Comparison of ENCODE assay signal across 8 cellular contexts in the genomic region with DNA sequence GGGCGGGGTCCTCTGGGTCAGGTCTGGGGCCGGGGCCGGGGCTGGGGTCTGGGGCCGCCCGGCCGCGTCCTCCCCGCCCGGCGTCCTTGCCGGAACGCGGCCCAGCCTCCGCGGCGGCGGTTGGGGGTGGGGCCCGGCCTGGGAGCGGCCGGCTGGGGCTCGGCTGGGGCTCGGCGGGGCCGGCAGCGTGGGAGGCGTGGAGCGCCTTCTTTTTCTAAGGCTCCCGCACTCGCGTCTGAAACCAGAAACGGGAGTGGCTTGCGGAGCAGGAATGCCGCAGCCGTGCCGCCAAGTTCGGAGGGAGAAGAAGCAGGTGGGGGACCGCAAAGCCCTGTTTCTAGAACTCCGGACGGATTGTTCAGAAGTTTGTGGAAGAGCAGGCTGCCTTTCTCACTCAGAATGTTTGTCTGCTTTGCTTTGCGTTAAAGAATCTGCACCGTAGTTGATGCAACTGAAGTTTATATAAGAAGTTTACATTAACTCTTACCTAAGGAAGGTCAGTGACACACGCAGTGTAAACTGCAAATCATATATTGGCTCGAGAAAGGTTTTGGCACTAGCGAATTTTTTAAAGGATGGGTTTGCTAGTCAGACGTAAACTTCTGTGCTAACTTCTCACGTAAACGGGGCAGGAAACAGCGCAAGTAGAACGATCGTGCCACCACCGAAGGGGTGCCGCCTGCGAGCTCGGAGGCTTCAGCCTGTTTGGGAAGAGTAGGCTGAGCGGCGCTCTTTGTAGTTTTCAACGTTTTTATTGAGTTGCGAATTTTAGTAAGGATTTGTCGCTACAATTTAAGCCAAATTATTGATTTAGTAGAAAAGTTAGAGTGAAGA. TPM values are rescaled to one million over a fixed set of nuclear protein-coding genes. Genes with fewer than 3 reads are reported as not detected.
DNase-seq lines count a peak whose midpoint lies in the region; ATAC-seq, FAIRE-seq and TF ChIP-seq lines count a peak whose summit lies in the region.

No MANE protein-coding gene starts in this region.

- peaks cover 52% of the 10 kb centered on the region for H3K79me2 ChIP-seq in KMS-11 (ENCODE audit: insufficient read depth, low read depth)

- DNase-seq in EL (peak; percentile 59), lower leg skin (ENCODE audit: low spot score in 2 of 2) (peak in 1 of 2 donors; percentile 91), H54 (ENCODE audit: insufficient read length, low spot score) (no peak)
- peak; percentile 49 to 57 for DNase-seq in activated CD4-positive, alpha-beta T cell treated with anti-CD3 and anti-CD28 coated beads for 4 hours
- DNase-seq in stimulated activated CD4-positive, alpha-beta T cell treated with anti-CD3 and anti-CD28 coated beads, TNF-alpha, amount 100 ng/mL, for 4 hours (ENCODE audit: low read depth in 3 of 3), result peak; percentile 31 to 45 (median 33)

- H3K36me3 ChIP-seq in KMS-11 (ENCODE audit: insufficient read depth), result no peaks in the 10 kb centered on the region

- WGBS in lower leg skin, 2 donors, result 0 to 2% methylated on average over 36 to 40 of the region's 59 CpGs

- peak overlapping the region; percentile 42 for H3K27ac ChIP-seq in KMS-11
- H3K27ac ChIP-seq in cingulate gyrus (ENCODE audit: low read depth, low read length), result peak overlapping the region; percentile 100

- no peak overlapping the region for H2AFZ ChIP-seq in KMS-11 (ENCODE audit: low read depth)

- TF ChIP-seq POLR2A in lower leg skin (IDR thresholded peaks at IDR 0.05) (no peak), H54 (IDR thresholded peaks at IDR 0.05; ENCODE audit: low read depth, low read length) (no peak)

- no peak for TF ChIP-seq CTCF in KMS-11 (conservative IDR thresholded peaks at IDR 0.05; ENCODE audit: low read depth, low read length)
- TF ChIP-seq CTCF in lower leg skin (IDR thresholded peaks at IDR 0.05), result no peak

- H4K20me1 ChIP-seq in KMS-11 (ENCODE audit: insufficient read depth), result peaks cover 44% of the 10 kb centered on the region

- H3K4me1 ChIP-seq in KMS-11 (ENCODE audit: low read depth, poor library complexity, severe bottlenecking), result peaks cover 35% of the 10 kb centered on the region

- intact Hi-C loops in lower leg skin (cut with DNase I; ENCODE audit: low total_unique reads), result no loop called here

- peak; percentile 52 for ATAC-seq in GM21717 (IDR thresholded peaks at IDR 0.05; ENCODE audit: unreplicated experiment)

- FAIRE-seq in H54 (lab: Jason Lieb, UNC), result no peak

- H3K27me3 ChIP-seq in KMS-11 (ENCODE audit: insufficient read depth, low read depth), result no peaks in the 10 kb centered on the region

- peak overlapping the region; percentile 70 for H3K4me2 ChIP-seq in KMS-11

- peak overlapping the region; percentile 58; the same call in 1 of the 2 replicates for H3K9ac ChIP-seq in KMS-11

- H3K4me3 ChIP-seq in KMS-11 (IDR thresholded peaks at IDR 0.05; ENCODE audit: insufficient read depth, low read depth, low read length) (no peak overlapping the region), lower leg skin (ENCODE audit: low read depth, poor library complexity, severe bottlenecking) (peak overlapping the region; percentile 74)

RNA-seq across cellular contexts. Expression of gene DNAJB6, which starts 0.7 kb away (rescaled TPM):
- 100 to 1,000 TPM; 179 to 254 (median 212) TPM for total RNA-seq in lower leg skin
